ENCODE assay signal across 13 cellular contexts in the genomic region with DNA sequence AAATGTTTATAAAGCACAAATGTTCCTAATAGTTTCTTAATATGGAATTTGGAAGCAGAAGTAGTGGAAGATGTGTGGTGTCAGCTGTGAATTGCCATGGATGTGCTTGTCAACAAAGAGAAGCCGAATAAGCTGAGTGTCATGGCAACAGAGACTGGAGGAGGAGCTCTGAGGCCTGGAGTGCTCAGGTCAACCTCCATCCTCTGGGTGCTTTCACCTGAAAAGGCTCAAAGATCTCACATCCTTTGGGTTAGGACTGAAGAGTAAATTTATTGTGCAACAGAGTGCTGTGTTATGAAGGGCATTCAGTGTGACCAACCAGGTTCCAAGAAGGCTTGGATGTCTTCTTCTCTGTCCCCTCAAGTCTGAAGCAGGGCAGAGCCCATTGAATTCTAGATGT. TPM values are rescaled to one million over a fixed set of nuclear protein-coding genes. Genes with fewer than 3 reads are reported as not detected.
DNase-seq lines count a peak whose midpoint lies in the region; ATAC-seq and TF ChIP-seq lines count a peak whose summit lies in the region.
"Had no signal": no experiment of that assay in that cellular context is flagged by ENCODE, and none has a peak within 500 bp of the region (broad histone marks: within the 10 kb centered on the region; RNA-seq: fewer than 3 reads in every experiment).

No MANE protein-coding gene starts in this region.

- H3K9me3 ChIP-seq in right lobe of liver (no peaks in the 10 kb centered on the region), HAP-1 (peaks cover 7% of the 10 kb centered on the region; the same call in 1 of the 2 replicates)

- H3K4me1 ChIP-seq in right lobe of liver = no peaks in the 10 kb centered on the region
- peaks cover 10% of the 10 kb centered on the region for H3K4me1 ChIP-seq in HAP-1

- no peak for TF ChIP-seq POLR2A in right lobe of liver (IDR thresholded peaks at IDR 0.05)

- ATAC-seq in Right ventricle myocardium superior (ENCODE audit: poor library complexity) (peak; percentile 59), Right ventricle myocardium inferior (no peak), right lobe of liver (peak; percentile 69 to 95 (median 76)), HG03460 (IDR thresholded peaks at IDR 0.05; ENCODE audit: unreplicated experiment) (no peak)
- ATAC-seq: GM12878, HCT116 had no signal

- WGBS in right lobe of liver (ENCODE audit: insufficient coverage, low coverage, low lambda C conversion rate, missing lambda C conversion rate) = 12% methylated on average over 1 of the region's 1 CpG

- intact Hi-C loops in Right ventricle myocardium superior (cut with DNase I) (no loop called here), Right ventricle myocardium inferior (cut with DNase I) (no loop called here), right lobe of liver (cut with DNase I) (no loop called here)

- H3K36me3 ChIP-seq in right lobe of liver (no peaks in the 10 kb centered on the region), HAP-1 (replicated peaks) (no peaks in the 10 kb centered on the region)

- H3K27me3 ChIP-seq in right lobe of liver = no peaks in the 10 kb centered on the region
- H3K27me3 ChIP-seq in HAP-1 (ENCODE audit: low read depth) = no peaks in the 10 kb centered on the region

- TF ChIP-seq CTCF in right lobe of liver (IDR thresholded peaks at IDR 0.05) = no peak

- in situ Hi-C loops in HAP-1 (cut with MboI; ENCODE audit: low sequenced_read_pairs) = no loop called here

- DNase-seq in Right ventricle myocardium superior (no peak), Right ventricle myocardium inferior (ENCODE audit: missing footprints) (no peak), NCI-H69 (lab: John Stamatoyannopoulos, UW) (peak; percentile 29), right lobe of liver (no peak), HUDEP-2 (lab: John Stamatoyannopoulos, UW; ENCODE audit: unreplicated experiment in 76 of 76) (no peak), HAP-1 (ENCODE audit: low spot score in 2 of 2) (no peak)
- DNase-seq: DMS79, MV-4-11, NCI-H1417 treated with DMSO at 0.1 percent for 48 hours had no signal

- H3K4me3 ChIP-seq in right lobe of liver = no peak overlapping the region
- no peak overlapping the region for H3K4me3 ChIP-seq in HAP-1
- H3K4me3 ChIP-seq: GM12878 had no signal

- no peak overlapping the region for H3K27ac ChIP-seq in right lobe of liver

RNA-seq across cellular contexts. Expression of a gene that starts 18.7 kb away (rescaled TPM):
- total RNA-seq in Right ventricle myocardium superior (18.5 TPM), Right ventricle myocardium inferior (23.2 TPM), right lobe of liver (10 to 100 TPM; 12.3 to 67.8 (median 29.3) TPM)
- total RNA-seq: G401 had no signal

Comparison
In these comparisons a context has a peak if more than half of its experiments do, and no peak if none do; other contexts are left out.
1. ATAC-seq: peak in Right ventricle myocardium superior (single experiment) and right lobe of liver (4 of 4); none in Right ventricle myocardium inferior (single experiment) and HG03460 (single experiment).